In the genomic region with DNA sequence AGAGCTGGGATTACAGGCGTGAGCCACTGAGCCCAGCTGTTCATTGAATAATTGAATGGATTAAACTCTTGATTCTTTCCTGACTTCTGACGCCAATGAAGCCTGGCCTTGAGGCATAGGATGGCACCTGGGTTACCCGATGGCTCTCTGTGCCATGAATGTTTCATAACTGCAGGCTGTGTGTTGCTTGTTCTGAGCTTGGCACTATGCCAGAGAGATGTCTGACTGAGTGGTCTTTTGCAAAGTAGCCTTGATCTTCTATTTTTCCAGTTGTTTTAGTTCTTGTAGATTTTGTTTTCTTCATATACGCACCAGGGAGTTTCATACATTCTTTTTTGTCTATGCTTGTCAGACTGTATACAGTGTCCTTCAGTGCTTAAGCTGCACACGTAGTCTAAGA, we compare ENCODE assay signal across 3 cellular contexts.
TF ChIP-seq lines count a peak whose summit lies in the region.

No MANE protein-coding gene starts in this region.

TF ChIP-seq in SK-N-SH, 30 proteins besides CTCF, POLR2A, EP300 and RAD21 (continued from another document):
- TF ChIP-seq, protein P1, sequence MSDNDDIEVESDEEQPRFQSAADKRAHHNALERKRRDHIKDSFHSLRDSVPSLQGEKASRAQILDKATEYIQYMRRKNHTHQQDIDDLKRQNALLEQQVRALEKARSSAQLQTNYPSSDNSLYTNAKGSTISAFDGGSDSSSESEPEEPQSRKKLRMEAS (IDR thresholded peaks at IDR 0.05; ENCODE audit: low read depth), result no peak
- TF ChIP-seq GABPA (IDR thresholded peaks at IDR 0.05; ENCODE audit: low read depth), result no peak
- TF ChIP-seq, protein P2, sequence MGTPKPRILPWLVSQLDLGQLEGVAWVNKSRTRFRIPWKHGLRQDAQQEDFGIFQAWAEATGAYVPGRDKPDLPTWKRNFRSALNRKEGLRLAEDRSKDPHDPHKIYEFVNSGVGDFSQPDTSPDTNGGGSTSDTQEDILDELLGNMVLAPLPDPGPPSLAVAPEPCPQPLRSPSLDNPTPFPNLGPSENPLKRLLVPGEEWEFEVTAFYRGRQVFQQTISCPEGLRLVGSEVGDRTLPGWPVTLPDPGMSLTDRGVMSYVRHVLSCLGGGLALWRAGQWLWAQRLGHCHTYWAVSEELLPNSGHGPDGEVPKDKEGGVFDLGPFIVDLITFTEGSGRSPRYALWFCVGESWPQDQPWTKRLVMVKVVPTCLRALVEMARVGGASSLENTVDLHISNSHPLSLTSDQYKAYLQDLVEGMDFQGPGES (IDR thresholded peaks at IDR 0.05; ENCODE audit: low read depth, low read length), result no peak
- TF ChIP-seq FOSL2 (IDR thresholded peaks at IDR 0.05; ENCODE audit: borderline replicate concordance, low read depth), result no peak
- TF ChIP-seq ELF1 (IDR thresholded peaks at IDR 0.05), result no peak
- TF ChIP-seq JUND (IDR thresholded peaks at IDR 0.05), result no peak
- TF ChIP-seq POLR2AphosphoS5 (IDR thresholded peaks at IDR 0.05; ENCODE audit: low read depth, low read length), result no peak
- TF ChIP-seq, protein P3, sequence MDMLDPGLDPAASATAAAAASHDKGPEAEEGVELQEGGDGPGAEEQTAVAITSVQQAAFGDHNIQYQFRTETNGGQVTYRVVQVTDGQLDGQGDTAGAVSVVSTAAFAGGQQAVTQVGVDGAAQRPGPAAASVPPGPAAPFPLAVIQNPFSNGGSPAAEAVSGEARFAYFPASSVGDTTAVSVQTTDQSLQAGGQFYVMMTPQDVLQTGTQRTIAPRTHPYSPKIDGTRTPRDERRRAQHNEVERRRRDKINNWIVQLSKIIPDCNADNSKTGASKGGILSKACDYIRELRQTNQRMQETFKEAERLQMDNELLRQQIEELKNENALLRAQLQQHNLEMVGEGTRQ (IDR thresholded peaks at IDR 0.05; ENCODE audit: borderline replicate concordance, low read depth, low read length), result no peak
- no peak for TF ChIP-seq TEAD4 (IDR thresholded peaks at IDR 0.05; ENCODE audit: borderline replicate concordance, insufficient read depth)
- TF ChIP-seq TCF12 (IDR thresholded peaks at IDR 0.05), result no peak
- TF ChIP-seq TAF1 (IDR thresholded peaks at IDR 0.05; ENCODE audit: borderline replicate concordance, low read depth, low read length), result no peak
- no peak for TF ChIP-seq MXI1 (IDR thresholded peaks at IDR 0.05; ENCODE audit: low read depth, low read length)
- no peak for TF ChIP-seq MEF2A (IDR thresholded peaks at IDR 0.05; ENCODE audit: borderline replicate concordance, low read depth)
- TF ChIP-seq, protein P4, sequence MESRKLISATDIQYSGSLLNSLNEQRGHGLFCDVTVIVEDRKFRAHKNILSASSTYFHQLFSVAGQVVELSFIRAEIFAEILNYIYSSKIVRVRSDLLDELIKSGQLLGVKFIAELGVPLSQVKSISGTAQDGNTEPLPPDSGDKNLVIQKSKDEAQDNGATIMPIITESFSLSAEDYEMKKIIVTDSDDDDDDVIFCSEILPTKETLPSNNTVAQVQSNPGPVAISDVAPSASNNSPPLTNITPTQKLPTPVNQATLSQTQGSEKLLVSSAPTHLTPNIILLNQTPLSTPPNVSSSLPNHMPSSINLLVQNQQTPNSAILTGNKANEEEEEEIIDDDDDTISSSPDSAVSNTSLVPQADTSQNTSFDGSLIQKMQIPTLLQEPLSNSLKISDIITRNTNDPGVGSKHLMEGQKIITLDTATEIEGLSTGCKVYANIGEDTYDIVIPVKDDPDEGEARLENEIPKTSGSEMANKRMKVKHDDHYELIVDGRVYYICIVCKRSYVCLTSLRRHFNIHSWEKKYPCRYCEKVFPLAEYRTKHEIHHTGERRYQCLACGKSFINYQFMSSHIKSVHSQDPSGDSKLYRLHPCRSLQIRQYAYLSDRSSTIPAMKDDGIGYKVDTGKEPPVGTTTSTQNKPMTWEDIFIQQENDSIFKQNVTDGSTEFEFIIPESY (IDR thresholded peaks at IDR 0.05; ENCODE audit: borderline replicate concordance, low read depth), result no peak
- TF ChIP-seq SMC3 (IDR thresholded peaks at IDR 0.05; ENCODE audit: low read depth, low read length), result no peak

TF ChIP-seq in SK-N-SH treated with all-trans-retinoic acid at 6 μM for 48 hours, 23 proteins besides CTCF, POLR2A, EP300 and RAD21 (continued from another document):
- TF ChIP-seq, protein P5, sequence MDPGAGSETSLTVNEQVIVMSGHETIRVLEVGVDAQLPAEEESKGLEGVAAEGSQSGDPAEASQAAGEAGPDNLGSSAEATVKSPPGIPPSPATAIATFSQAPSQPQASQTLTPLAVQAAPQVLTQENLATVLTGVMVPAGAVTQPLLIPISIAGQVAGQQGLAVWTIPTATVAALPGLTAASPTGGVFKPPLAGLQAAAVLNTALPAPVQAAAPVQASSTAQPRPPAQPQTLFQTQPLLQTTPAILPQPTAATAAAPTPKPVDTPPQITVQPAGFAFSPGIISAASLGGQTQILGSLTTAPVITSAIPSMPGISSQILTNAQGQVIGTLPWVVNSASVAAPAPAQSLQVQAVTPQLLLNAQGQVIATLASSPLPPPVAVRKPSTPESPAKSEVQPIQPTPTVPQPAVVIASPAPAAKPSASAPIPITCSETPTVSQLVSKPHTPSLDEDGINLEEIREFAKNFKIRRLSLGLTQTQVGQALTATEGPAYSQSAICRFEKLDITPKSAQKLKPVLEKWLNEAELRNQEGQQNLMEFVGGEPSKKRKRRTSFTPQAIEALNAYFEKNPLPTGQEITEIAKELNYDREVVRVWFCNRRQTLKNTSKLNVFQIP (CRISPR knock-in tag; IDR thresholded peaks at IDR 0.05; ENCODE audit: borderline replicate concordance, low read depth), result no peak
- TF ChIP-seq SNAI2 (CRISPR knock-in tag; IDR thresholded peaks at IDR 0.05), result no peak
TF ChIP-seq in SK-N-SH treated with all-trans-retinoic acid at 6 μM for 48 hours: peak in this region for 0.

TF ChIP-seq in K562, 482 proteins besides CTCF, POLR2A, EP300 and RAD21 (continued from another document):
- TF ChIP-seq NFIX (CRISPR knock-in tag; IDR thresholded peaks at IDR 0.05; ENCODE audit: low read depth) (peak; percentile 67; the same call in 1 of the 2 replicates), ZNF316 (IDR thresholded peaks at IDR 0.05) (no peak), SMAD1 (IDR thresholded peaks at IDR 0.05; ENCODE audit: low read depth, low read length, partially characterized antibody) (peak; percentile 27), DDX20 (tag; IDR thresholded peaks at IDR 0.05; ENCODE audit: low read depth) (no peak)
- TF ChIP-seq, protein P6, sequence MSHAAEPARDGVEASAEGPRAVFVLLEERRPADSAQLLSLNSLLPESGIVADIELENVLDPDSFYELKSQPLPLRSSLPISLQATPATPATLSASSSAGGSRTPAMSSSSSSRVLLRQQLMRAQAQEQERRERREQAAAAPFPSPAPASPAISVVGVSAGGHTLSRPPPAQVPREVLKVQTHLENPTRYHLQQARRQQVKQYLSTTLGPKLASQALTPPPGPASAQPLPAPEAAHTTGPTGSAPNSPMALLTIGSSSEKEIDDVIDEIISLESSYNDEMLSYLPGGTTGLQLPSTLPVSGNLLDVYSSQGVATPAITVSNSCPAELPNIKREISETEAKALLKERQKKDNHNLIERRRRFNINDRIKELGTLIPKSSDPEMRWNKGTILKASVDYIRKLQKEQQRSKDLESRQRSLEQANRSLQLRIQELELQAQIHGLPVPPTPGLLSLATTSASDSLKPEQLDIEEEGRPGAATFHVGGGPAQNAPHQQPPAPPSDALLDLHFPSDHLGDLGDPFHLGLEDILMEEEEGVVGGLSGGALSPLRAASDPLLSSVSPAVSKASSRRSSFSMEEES (CRISPR knock-in tag; IDR thresholded peaks at IDR 0.05), result no peak
